1 cellular context compared by ENCODE assay signal in genomic region chr3:188150982-188151381, GRCh38.
TF ChIP-seq lines count a peak whose summit lies in the region.

No MANE protein-coding gene starts in this region.

TF ChIP-seq in WTC11, 78 proteins besides CTCF, POLR2A, EP300 and RAD21:
- TF ChIP-seq, protein P1, sequence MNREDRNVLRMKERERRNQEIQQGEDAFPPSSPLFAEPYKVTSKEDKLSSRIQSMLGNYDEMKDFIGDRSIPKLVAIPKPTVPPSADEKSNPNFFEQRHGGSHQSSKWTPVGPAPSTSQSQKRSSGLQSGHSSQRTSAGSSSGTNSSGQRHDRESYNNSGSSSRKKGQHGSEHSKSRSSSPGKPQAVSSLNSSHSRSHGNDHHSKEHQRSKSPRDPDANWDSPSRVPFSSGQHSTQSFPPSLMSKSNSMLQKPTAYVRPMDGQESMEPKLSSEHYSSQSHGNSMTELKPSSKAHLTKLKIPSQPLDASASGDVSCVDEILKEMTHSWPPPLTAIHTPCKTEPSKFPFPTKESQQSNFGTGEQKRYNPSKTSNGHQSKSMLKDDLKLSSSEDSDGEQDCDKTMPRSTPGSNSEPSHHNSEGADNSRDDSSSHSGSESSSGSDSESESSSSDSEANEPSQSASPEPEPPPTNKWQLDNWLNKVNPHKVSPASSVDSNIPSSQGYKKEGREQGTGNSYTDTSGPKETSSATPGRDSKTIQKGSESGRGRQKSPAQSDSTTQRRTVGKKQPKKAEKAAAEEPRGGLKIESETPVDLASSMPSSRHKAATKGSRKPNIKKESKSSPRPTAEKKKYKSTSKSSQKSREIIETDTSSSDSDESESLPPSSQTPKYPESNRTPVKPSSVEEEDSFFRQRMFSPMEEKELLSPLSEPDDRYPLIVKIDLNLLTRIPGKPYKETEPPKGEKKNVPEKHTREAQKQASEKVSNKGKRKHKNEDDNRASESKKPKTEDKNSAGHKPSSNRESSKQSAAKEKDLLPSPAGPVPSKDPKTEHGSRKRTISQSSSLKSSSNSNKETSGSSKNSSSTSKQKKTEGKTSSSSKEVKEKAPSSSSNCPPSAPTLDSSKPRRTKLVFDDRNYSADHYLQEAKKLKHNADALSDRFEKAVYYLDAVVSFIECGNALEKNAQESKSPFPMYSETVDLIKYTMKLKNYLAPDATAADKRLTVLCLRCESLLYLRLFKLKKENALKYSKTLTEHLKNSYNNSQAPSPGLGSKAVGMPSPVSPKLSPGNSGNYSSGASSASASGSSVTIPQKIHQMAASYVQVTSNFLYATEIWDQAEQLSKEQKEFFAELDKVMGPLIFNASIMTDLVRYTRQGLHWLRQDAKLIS (CRISPR knock-in tag; IDR thresholded peaks at IDR 0.05; ENCODE audit: borderline replicate concordance): no peak
- TF ChIP-seq NFATC4 (CRISPR knock-in tag; IDR thresholded peaks at IDR 0.05): no peak
- TF ChIP-seq OVOL2 (CRISPR knock-in tag; IDR thresholded peaks at IDR 0.05; ENCODE audit: borderline replicate concordance): no peak
- no peak for TF ChIP-seq AR (CRISPR knock-in tag; IDR thresholded peaks at IDR 0.05)
- TF ChIP-seq, protein P2, sequence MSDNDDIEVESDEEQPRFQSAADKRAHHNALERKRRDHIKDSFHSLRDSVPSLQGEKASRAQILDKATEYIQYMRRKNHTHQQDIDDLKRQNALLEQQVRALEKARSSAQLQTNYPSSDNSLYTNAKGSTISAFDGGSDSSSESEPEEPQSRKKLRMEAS (CRISPR knock-in tag; IDR thresholded peaks at IDR 0.05): no peak
- no peak for TF ChIP-seq IRF2 (CRISPR knock-in tag; IDR thresholded peaks at IDR 0.05; ENCODE audit: borderline replicate concordance, low read depth)
- no peak for TF ChIP-seq EMX1 (CRISPR knock-in tag; IDR thresholded peaks at IDR 0.05)
- no peak for TF ChIP-seq HMGA2 (CRISPR knock-in tag; IDR thresholded peaks at IDR 0.05)
- TF ChIP-seq PRDM15 (CRISPR knock-in tag; IDR thresholded peaks at IDR 0.05): no peak
- TF ChIP-seq, protein P3, sequence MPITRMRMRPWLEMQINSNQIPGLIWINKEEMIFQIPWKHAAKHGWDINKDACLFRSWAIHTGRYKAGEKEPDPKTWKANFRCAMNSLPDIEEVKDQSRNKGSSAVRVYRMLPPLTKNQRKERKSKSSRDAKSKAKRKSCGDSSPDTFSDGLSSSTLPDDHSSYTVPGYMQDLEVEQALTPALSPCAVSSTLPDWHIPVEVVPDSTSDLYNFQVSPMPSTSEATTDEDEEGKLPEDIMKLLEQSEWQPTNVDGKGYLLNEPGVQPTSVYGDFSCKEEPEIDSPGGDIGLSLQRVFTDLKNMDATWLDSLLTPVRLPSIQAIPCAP (CRISPR knock-in tag; IDR thresholded peaks at IDR 0.05): no peak
- TF ChIP-seq TP53 (CRISPR knock-in tag; IDR thresholded peaks at IDR 0.05): no peak
- no peak for TF ChIP-seq MYBL2 (CRISPR knock-in tag; IDR thresholded peaks at IDR 0.05)
- no peak for TF ChIP-seq JUN (CRISPR knock-in tag; IDR thresholded peaks at IDR 0.05)
TF ChIP-seq in WTC11: peak in this region for 0.
